In the genomic region with DNA sequence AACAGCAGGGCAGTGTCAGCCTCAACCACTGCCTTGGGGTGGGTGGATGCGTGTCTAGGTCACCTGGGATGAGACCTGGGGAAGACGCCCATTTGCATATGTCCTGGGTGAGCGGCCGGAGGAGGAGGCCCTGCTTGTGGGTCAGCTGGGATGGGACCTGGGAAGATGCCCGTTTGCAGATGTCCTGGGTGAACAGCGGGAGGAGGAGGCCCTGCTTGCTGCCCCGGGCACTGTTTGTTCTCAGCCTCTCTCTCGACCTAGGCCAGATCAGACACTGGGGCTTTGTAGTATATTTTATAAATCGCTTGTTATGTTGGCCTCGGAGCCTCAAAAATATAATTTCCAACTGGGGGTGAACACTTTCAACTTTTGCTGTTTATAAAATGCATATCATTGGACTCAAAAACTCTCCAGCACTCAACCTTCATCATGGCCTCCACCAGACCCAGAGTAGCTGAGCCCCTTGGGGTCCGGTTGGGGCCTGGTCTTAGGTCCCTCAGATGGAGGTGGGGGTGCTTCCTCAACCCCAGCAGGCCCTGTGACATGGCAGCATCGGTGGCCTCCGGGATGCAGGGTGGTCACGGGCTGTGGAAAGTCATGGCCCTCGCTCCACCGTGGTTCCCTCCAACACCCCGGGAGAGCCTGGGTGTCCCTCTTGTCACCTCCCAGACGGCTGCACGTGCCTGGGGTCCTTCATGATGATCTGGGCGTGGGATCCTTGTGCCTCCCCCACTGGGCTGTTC, we compare ENCODE assay signal across 18 cellular contexts. TPM values are rescaled to one million over a fixed set of nuclear protein-coding genes. Genes with fewer than 3 reads are reported as not detected.
DNase-seq lines count a peak whose midpoint lies in the region; ATAC-seq, FAIRE-seq and TF ChIP-seq lines count a peak whose summit lies in the region.
"Had no signal": no experiment of that assay in that cellular context is flagged by ENCODE, and none has a peak within 500 bp of the region (broad histone marks: within the 10 kb centered on the region; RNA-seq: fewer than 3 reads in every experiment).

No MANE protein-coding gene starts in this region.

- no peak for ATAC-seq in Right ventricle myocardium superior (ENCODE audit: poor library complexity)
- ATAC-seq: HCT116, Right ventricle myocardium inferior had no signal

- H3K9ac ChIP-seq in H9 (ENCODE audit: extremely low read depth, insufficient read length, low read length) = no peak overlapping the region
- H3K9ac ChIP-seq: KMS-11 had no signal

- DNase-seq in H9 (no peak), caudate nucleus (lab: John Stamatoyannopoulos, UW) (peak in 5 of 61 donors; percentile 6 to 54 (median 23)), midbrain (lab: John Stamatoyannopoulos, UW) (peak; percentile 38), type B pancreatic cell (ENCODE audit: extremely low spot score, unreplicated experiment) (no peak), NCI-H1930 (lab: John Stamatoyannopoulos, UW) (no peak), GM19239 (ENCODE audit: insufficient read length, low spot score) (no peak), Right ventricle myocardium superior (no peak)
- DNase-seq: Calu3; CD4-positive, alpha-beta T cell; DMS53; NCI-H146; NCI-H2081 treated with DMSO at 0.1 percent for 48 hours; NCI-H510A treated with DMSO at 0.1 percent for 48 hours; NCI-H82 had no signal

- no peak for FAIRE-seq in GM19239 (lab: Jason Lieb, UNC)

- H3K23me2 ChIP-seq in H9 (ENCODE audit: insufficient read length, low read depth, low read length, poor library complexity, severe bottlenecking) = no peaks in the 10 kb centered on the region

- H3K18ac ChIP-seq in H9 (ENCODE audit: insufficient read length, low read depth, low read length) = no peak overlapping the region

- no peak overlapping the region for H2AFZ ChIP-seq in H9 (ENCODE audit: low read length)

- H3K27me3 Mint-ChIP-seq in H9 (ENCODE audit: low read depth) (peaks cover 3% of the 10 kb centered on the region; the same call in 1 of the 2 replicates), type B pancreatic cell (no peaks in the 10 kb centered on the region)
- H3K27me3 Mint-ChIP-seq: B cell; CD4-positive, alpha-beta T cell had no signal

- WGBS in H9 (ENCODE audit: extremely low coverage, insufficient read length, low lambda C conversion rate) = no CpG with 5 or more reads among the region's 20 CpGs

- no peaks in the 10 kb centered on the region for H3K79me1 ChIP-seq in H9 (ENCODE audit: insufficient read depth, low read depth, low read length, poor library complexity, severe bottlenecking)

- H4K8ac ChIP-seq in H9 (replicated peaks; ENCODE audit: insufficient read length, low read depth, low read length) = no peak overlapping the region

- H3K4ac ChIP-seq in H9 (ENCODE audit: low read depth, low read length) = no peak overlapping the region

- H2AK5ac ChIP-seq in H9 (ENCODE audit: insufficient read length, low read length) = no peak overlapping the region

- no peak overlapping the region for H3K56ac ChIP-seq in H9 (ENCODE audit: insufficient read length, low read depth, low read length)

- peaks cover 0 to 2% of the 10 kb centered on the region in 2 experiments; a peak in 1 of 5 replicates for H3K9me3 Mint-ChIP-seq in H9
- no peaks in the 10 kb centered on the region for H3K9me3 Mint-ChIP-seq in type B pancreatic cell
- H3K9me3 Mint-ChIP-seq: CD4-positive, alpha-beta T cell had no signal

- H4K91ac ChIP-seq in H9 (ENCODE audit: insufficient read length, low read depth, low read length) = no peak overlapping the region

- peaks cover 4% of the 10 kb centered on the region for H4K20me1 ChIP-seq in H9 (ENCODE audit: control insufficient read depth, insufficient read depth, insufficient read length)

- no peak overlapping the region for H2BK12ac ChIP-seq in H9 (ENCODE audit: insufficient read length, low read depth, low read length)

- H2BK5ac ChIP-seq in H9 (ENCODE audit: insufficient read length, low read length) = no peak overlapping the region

- H3K9me3 ChIP-seq in H9 (ENCODE audit: control insufficient read depth, low read depth, low read length) = no peaks in the 10 kb centered on the region

- H2BK15ac ChIP-seq in H9 (ENCODE audit: low read depth, low read length) = no peak overlapping the region

- no peak overlapping the region for H3K23ac ChIP-seq in H9 (ENCODE audit: insufficient read length, low read depth, low read length)

- H3K14ac ChIP-seq in H9 (ENCODE audit: insufficient read depth, low read length) = no peak overlapping the region; the same call in 1 of the 2 replicates

- H3K27me3 ChIP-seq in H9 (ENCODE audit: insufficient read depth, low read length) = no peaks in the 10 kb centered on the region

- H3K4me3 Mint-ChIP-seq in H9 (no peak overlapping the region), type B pancreatic cell (no peak overlapping the region)
- H3K4me3 Mint-ChIP-seq: B cell; CD4-positive, alpha-beta T cell had no signal

- no peak overlapping the region for H3K4me2 ChIP-seq in H9 (ENCODE audit: insufficient read depth, insufficient read length, low read length)
- H3K4me2 ChIP-seq: KMS-11 had no signal

- TF ChIP-seq CTCF in H9 (conservative IDR thresholded peaks at IDR 0.05) (no peak), type B pancreatic cell (conservative IDR thresholded peaks at IDR 0.05) (no peak)

- H2BK20ac ChIP-seq in H9 (ENCODE audit: low read depth, low read length, poor library complexity, severe bottlenecking) = no peak overlapping the region

- H4K5ac ChIP-seq in H9 (ENCODE audit: insufficient read length, low read depth, low read length) = no peak overlapping the region

- H3K27ac ChIP-seq in H9 (ENCODE audit: insufficient read length, low read depth, low read length) = no peak overlapping the region
- peak overlapping the region; percentile 41 for H3K27ac ChIP-seq in caudate nucleus (ENCODE audit: low read depth, low read length)
- H3K27ac ChIP-seq: KMS-11 had no signal

- H3K4me1 Mint-ChIP-seq in H9 (peaks cover 5 to 9% of the 10 kb centered on the region in 2 experiments; a peak in 3 of 4 replicates), type B pancreatic cell (ENCODE audit: unreplicated experiment) (no peaks in the 10 kb centered on the region)

- no peaks in the 10 kb centered on the region for H3K79me2 ChIP-seq in H9 (ENCODE audit: insufficient read depth, low read length)

- no peaks in the 10 kb centered on the region for H3K4me1 ChIP-seq in H9 (ENCODE audit: insufficient read depth, low read length)

- peaks cover 5 to 21% (median 12%) of the 10 kb centered on the region in 3 experiments for H3K36me3 Mint-ChIP-seq in H9 (ENCODE audit: insufficient read depth in 1 of 3, low read depth in 3 of 3)
- H3K36me3 Mint-ChIP-seq in type B pancreatic cell = peaks cover 3% of the 10 kb centered on the region

- no peak overlapping the region for H2BK120ac ChIP-seq in H9 (ENCODE audit: low read depth, low read length, poor library complexity, severe bottlenecking)

- intact Hi-C loops in Right ventricle myocardium superior (cut with DNase I) = no loop called here

- H3T11ph ChIP-seq in H9 (ENCODE audit: low read length) = no peak overlapping the region

- H3K27ac Mint-ChIP-seq in H9 (peak overlapping the region in 2 of 3 experiments; percentile 28 to 57; a peak in 2 of 7 replicates), type B pancreatic cell (peak overlapping the region; percentile 48)
- H3K27ac Mint-ChIP-seq: B cell; CD4-positive, alpha-beta T cell had no signal

RNA-seq across cellular contexts. Expression of a gene that starts 17.3 kb away (rescaled TPM):
- total RNA-seq in H9 (2021) (86.8 and 87.3 TPM in 2 replicates), type B pancreatic cell (ENCODE audit: low replicate concordance) (11.6 and 21.2 TPM in 2 replicates), Right ventricle myocardium superior (6.3 TPM)

RNA-seq across cellular contexts. Expression of a gene that starts 53.4 kb away (rescaled TPM):
- total RNA-seq in H9 (2021) (53.3 and 55.8 TPM in 2 replicates), type B pancreatic cell (ENCODE audit: low replicate concordance) (61.0 and 63.5 TPM in 2 replicates), Right ventricle myocardium superior (46.7 TPM)
